In genomic region chr7:38385682-38386081, GRCh38 we compare ENCODE assay signal across 34 cellular contexts.
"Had no signal": no experiment of that assay in that cellular context is flagged by ENCODE, and none has a peak within 500 bp of the region (broad histone marks: within the 10 kb centered on the region; RNA-seq: fewer than 3 reads in every experiment).

No MANE protein-coding gene starts in this region.

- DNase-seq: activated B cell treated with CpG ODN at 0.5 μM for 24 hours; activated CD4-positive, alpha-beta memory T cell treated with anti-CD3 and anti-CD28 coated beads for 36 hours; activated CD4-positive, alpha-beta T cell treated with anti-CD3 and anti-CD28 coated beads for 4 hours; activated CD4-positive, alpha-beta T cell treated with anti-CD3 and anti-CD28 coated beads, Interleukin-2, amount 10 ng/mL, durations not matched to agents 24 days and 14 days; activated CD4-positive, alpha-beta T cell treated with anti-CD3 and anti-CD28 coated beads, Interleukin-2, amount 50 U/mL, for 1 hour; activated CD4-positive, alpha-beta T cell treated with anti-CD3 and anti-CD28 coated beads, Interleukin-2, amount 50 U/mL, for 4 hours; activated CD4-positive, CD25-positive, alpha-beta regulatory T cell treated with anti-CD3 and anti-CD28 coated beads, Interleukin-2, amount 50 U/mL, for 72 hours; activated CD8-positive, alpha-beta memory T cell treated with anti-CD3 and anti-CD28 coated beads, Interleukin-2, amount 50 U/mL, for 4 hours; activated CD8-positive, alpha-beta T cell treated with anti-CD3 and anti-CD28 coated beads for 36 hours; activated effector memory CD4-positive, alpha-beta T cell treated with anti-CD3 and anti-CD28 coated beads, Interleukin-2, amount 50 U/mL, for 16 hours; activated gamma-delta T cell treated with Interleukin-2 at 50 U/mL for 16 hours; activated naive CD4-positive, alpha-beta T cell; activated naive CD4-positive, alpha-beta T cell treated with anti-CD3 and anti-CD28 coated beads for 36 hours; activated naive CD4-positive, alpha-beta T cell treated with anti-CD3 and anti-CD28 coated beads, Interleukin-2, amount 50 U/mL, for 16 hours; activated naive CD8-positive, alpha-beta T cell treated with anti-CD3 and anti-CD28 coated beads for 36 hours; activated T-cell treated with anti-CD3 and anti-CD28 coated beads for 4 hours; activated T-cell treated with anti-CD3 and anti-CD28 coated beads, Interleukin-2, amount 50 U/mL, for 24 hours; activated T-cell treated with anti-CD3 and anti-CD28 coated beads, Interleukin-2, amount 50 U/mL, for 48 hours; adrenal gland; amniotic stem cell; aorta; body of pancreas; brain microvascular endothelial cell; central memory CD4-positive, alpha-beta T cell; cerebellar nuclear complex; SW 1271; T-helper 1 cell; T-helper 2 cell; T-helper 9 cell had no signal

- H3K27ac ChIP-seq: adrenal gland, body of pancreas, brain microvascular endothelial cell, breast epithelium, VCaP had no signal

- H3K27me3 Mint-ChIP-seq: activated B cell treated with CpG ODN at 0.5 μM for 24 hours; activated CD4-positive, alpha-beta memory T cell treated with anti-CD3 and anti-CD28 coated beads for 36 hours; activated CD4-positive, alpha-beta T cell treated with anti-CD3 and anti-CD28 coated beads, Interleukin-2, amount 10 ng/mL, durations not matched to agents 24 days and 14 days; activated CD8-positive, alpha-beta T cell treated with anti-CD3 and anti-CD28 coated beads for 36 hours; activated naive CD8-positive, alpha-beta T cell treated with anti-CD3 and anti-CD28 coated beads for 36 hours; activated T-cell treated with anti-CD3 and anti-CD28 coated beads, Interleukin-2, amount 50 U/mL, for 24 hours had no signal

- H3K4me1 Mint-ChIP-seq: activated B cell treated with CpG ODN at 0.5 μM for 24 hours; activated CD4-positive, alpha-beta T cell treated with anti-CD3 and anti-CD28 coated beads, Interleukin-2, amount 10 ng/mL, durations not matched to agents 24 days and 14 days; activated naive CD8-positive, alpha-beta T cell treated with anti-CD3 and anti-CD28 coated beads for 36 hours had no signal

- H3K36me3 ChIP-seq: adrenal gland, brain microvascular endothelial cell, breast epithelium had no signal

- H3K36me3 Mint-ChIP-seq: activated naive CD4-positive, alpha-beta T cell treated with anti-CD3 and anti-CD28 coated beads, Interleukin-2, amount 50 U/mL, for 72 hours had no signal

- H3K4me1 ChIP-seq: adrenal gland, body of pancreas, breast epithelium had no signal

- H3K4me3 Mint-ChIP-seq: activated B cell treated with CpG ODN at 0.5 μM for 24 hours; activated CD4-positive, alpha-beta memory T cell treated with anti-CD3 and anti-CD28 coated beads for 36 hours; activated CD4-positive, alpha-beta T cell treated with anti-CD3 and anti-CD28 coated beads, Interleukin-2, amount 10 ng/mL, durations not matched to agents 24 days and 14 days; activated CD8-positive, alpha-beta T cell treated with anti-CD3 and anti-CD28 coated beads for 36 hours; activated naive CD4-positive, alpha-beta T cell treated with anti-CD3 and anti-CD28 coated beads for 36 hours; activated naive CD8-positive, alpha-beta T cell treated with anti-CD3 and anti-CD28 coated beads for 36 hours; activated T-cell treated with anti-CD3 and anti-CD28 coated beads, Interleukin-2, amount 50 U/mL, for 24 hours; T-helper 1 cell treated with Interleukin-12 subunit alpha and Interleukin-12 subunit beta and Interleukin-4 antibody, amounts not matched to agents 30 μg/mL and 1 μg/mL, for 36 hours; T-helper 2 cell treated with Interferon-gamma antibody and Interleukin-4, amounts not matched to agents 5 μg/mL and 100 μg/mL, for 36 hours had no signal

- H3K9me3 ChIP-seq: body of pancreas, breast epithelium had no signal

- H3K4me3 ChIP-seq: adrenal gland, body of pancreas, breast epithelium had no signal

- H3K27ac Mint-ChIP-seq: activated B cell treated with CpG ODN at 0.5 μM for 24 hours; activated CD4-positive, alpha-beta memory T cell treated with anti-CD3 and anti-CD28 coated beads for 36 hours; activated CD4-positive, alpha-beta T cell treated with anti-CD3 and anti-CD28 coated beads, Interleukin-2, amount 10 ng/mL, durations not matched to agents 24 days and 14 days; activated CD8-positive, alpha-beta T cell treated with anti-CD3 and anti-CD28 coated beads for 36 hours; activated naive CD4-positive, alpha-beta T cell treated with anti-CD3 and anti-CD28 coated beads for 36 hours; activated naive CD4-positive, alpha-beta T cell treated with anti-CD3 and anti-CD28 coated beads, Interleukin-2, amount 50 U/mL, for 72 hours; activated naive CD8-positive, alpha-beta T cell treated with anti-CD3 and anti-CD28 coated beads for 36 hours; activated T-cell treated with anti-CD3 and anti-CD28 coated beads, Interleukin-2, amount 50 U/mL, for 24 hours; T-helper 1 cell treated with Interleukin-12 subunit alpha and Interleukin-12 subunit beta and Interleukin-4 antibody, amounts not matched to agents 30 μg/mL and 1 μg/mL, for 36 hours; T-helper 2 cell treated with Interferon-gamma antibody and Interleukin-4, amounts not matched to agents 5 μg/mL and 100 μg/mL, for 36 hours had no signal

- H3K27me3 ChIP-seq: adrenal gland, body of pancreas, brain microvascular endothelial cell, breast epithelium had no signal

- ATAC-seq: activated CD8-positive, alpha-beta T cell treated with anti-CD3 and anti-CD28 coated beads for 36 hours; activated naive CD4-positive, alpha-beta T cell treated with anti-CD3 and anti-CD28 coated beads, Interleukin-2, amount 50 U/mL, for 72 hours; body of pancreas had no signal

- H3K9me3 Mint-ChIP-seq: activated B cell treated with CpG ODN at 0.5 μM for 24 hours; activated CD4-positive, alpha-beta T cell treated with anti-CD3 and anti-CD28 coated beads, Interleukin-2, amount 10 ng/mL, durations not matched to agents 24 days and 14 days; activated CD8-positive, alpha-beta T cell treated with anti-CD3 and anti-CD28 coated beads for 36 hours; activated naive CD4-positive, alpha-beta T cell treated with anti-CD3 and anti-CD28 coated beads for 36 hours; activated naive CD4-positive, alpha-beta T cell treated with anti-CD3 and anti-CD28 coated beads, Interleukin-2, amount 50 U/mL, for 72 hours; activated T-cell treated with anti-CD3 and anti-CD28 coated beads, Interleukin-2, amount 50 U/mL, for 24 hours; T-helper 1 cell treated with Interleukin-12 subunit alpha and Interleukin-12 subunit beta and Interleukin-4 antibody, amounts not matched to agents 30 μg/mL and 1 μg/mL, for 36 hours; T-helper 2 cell treated with Interferon-gamma antibody and Interleukin-4, amounts not matched to agents 5 μg/mL and 100 μg/mL, for 36 hours had no signal
